Comparison of ENCODE assay signal across 1 cellular context in genomic region chr18:79448621-79449020, GRCh38.
TF ChIP-seq lines count a peak whose summit lies in the region.

No MANE protein-coding gene starts in this region.

TF ChIP-seq in WTC11, 78 proteins besides CTCF, POLR2A, EP300 and RAD21 (continued from another document):
- TF ChIP-seq ARID4B (CRISPR knock-in tag; IDR thresholded peaks at IDR 0.05; ENCODE audit: borderline replicate concordance) (no peak), HMGA2 (CRISPR knock-in tag; IDR thresholded peaks at IDR 0.05) (no peak), ZSCAN18 (CRISPR knock-in tag; IDR thresholded peaks at IDR 0.05) (no peak), ZNF232 (CRISPR knock-in tag; IDR thresholded peaks at IDR 0.05) (no peak), TEAD1 (CRISPR knock-in tag; IDR thresholded peaks at IDR 0.05) (no peak), NFE2L1 (CRISPR knock-in tag; IDR thresholded peaks at IDR 0.05) (no peak), OVOL2 (CRISPR knock-in tag; IDR thresholded peaks at IDR 0.05; ENCODE audit: borderline replicate concordance) (no peak), MYBL2 (CRISPR knock-in tag; IDR thresholded peaks at IDR 0.05) (no peak), SMAD4 (CRISPR knock-in tag; IDR thresholded peaks at IDR 0.05) (no peak), ZNF512 (CRISPR knock-in tag; IDR thresholded peaks at IDR 0.05; ENCODE audit: borderline replicate concordance) (no peak), ATF1 (CRISPR knock-in tag; IDR thresholded peaks at IDR 0.05) (no peak), JAZF1 (CRISPR knock-in tag; IDR thresholded peaks at IDR 0.05) (no peak), ATF2 (CRISPR knock-in tag; IDR thresholded peaks at IDR 0.05; ENCODE audit: borderline replicate concordance, low read depth) (no peak), STAT6 (CRISPR knock-in tag; conservative IDR thresholded peaks at IDR 0.05; ENCODE audit: low read depth) (no peak), RELA (CRISPR knock-in tag; IDR thresholded peaks at IDR 0.05; ENCODE audit: borderline replicate concordance) (no peak)
- TF ChIP-seq, protein P1, sequence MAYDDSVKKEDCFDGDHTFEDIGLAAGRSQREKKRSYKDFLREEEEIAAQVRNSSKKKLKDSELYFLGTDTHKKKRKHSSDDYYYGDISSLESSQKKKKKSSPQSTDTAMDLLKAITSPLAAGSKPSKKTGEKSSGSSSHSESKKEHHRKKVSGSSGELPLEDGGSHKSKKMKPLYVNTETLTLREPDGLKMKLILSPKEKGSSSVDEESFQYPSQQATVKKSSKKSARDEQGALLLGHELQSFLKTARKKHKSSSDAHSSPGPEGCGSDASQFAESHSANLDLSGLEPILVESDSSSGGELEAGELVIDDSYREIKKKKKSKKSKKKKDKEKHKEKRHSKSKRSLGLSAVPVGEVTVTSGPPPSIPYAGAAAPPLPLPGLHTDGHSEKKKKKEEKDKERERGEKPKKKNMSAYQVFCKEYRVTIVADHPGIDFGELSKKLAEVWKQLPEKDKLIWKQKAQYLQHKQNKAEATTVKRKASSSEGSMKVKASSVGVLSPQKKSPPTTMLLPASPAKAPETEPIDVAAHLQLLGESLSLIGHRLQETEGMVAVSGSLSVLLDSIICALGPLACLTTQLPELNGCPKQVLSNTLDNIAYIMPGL (CRISPR knock-in tag; IDR thresholded peaks at IDR 0.05) = no peak
- TF ChIP-seq, protein P2, sequence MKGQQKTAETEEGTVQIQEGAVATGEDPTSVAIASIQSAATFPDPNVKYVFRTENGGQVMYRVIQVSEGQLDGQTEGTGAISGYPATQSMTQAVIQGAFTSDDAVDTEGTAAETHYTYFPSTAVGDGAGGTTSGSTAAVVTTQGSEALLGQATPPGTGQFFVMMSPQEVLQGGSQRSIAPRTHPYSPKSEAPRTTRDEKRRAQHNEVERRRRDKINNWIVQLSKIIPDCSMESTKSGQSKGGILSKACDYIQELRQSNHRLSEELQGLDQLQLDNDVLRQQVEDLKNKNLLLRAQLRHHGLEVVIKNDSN (CRISPR knock-in tag; IDR thresholded peaks at IDR 0.05) = no peak
